Comparison of ENCODE assay signal across 36 cellular contexts in the genomic region with DNA sequence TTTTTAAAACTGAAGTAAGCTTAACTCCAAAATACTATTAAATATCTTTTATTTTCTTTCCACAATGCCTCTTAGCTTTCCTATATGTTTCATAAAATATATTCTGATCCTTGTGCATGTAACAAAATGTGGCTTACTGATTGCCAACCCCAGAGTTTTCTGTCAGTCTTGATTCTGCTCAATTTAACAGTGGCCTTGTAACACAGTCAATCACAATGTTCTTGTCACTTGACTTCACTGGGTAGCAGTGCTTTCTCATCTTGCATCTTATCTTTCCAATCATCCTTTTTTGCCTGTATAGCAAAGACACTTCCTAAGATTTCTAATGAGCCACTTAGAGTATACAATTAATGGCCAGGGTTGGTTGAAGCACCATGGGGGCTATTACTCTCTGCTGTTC. TPM values are rescaled to one million over a fixed set of nuclear protein-coding genes. Genes with fewer than 3 reads are reported as not detected.
"Had no signal": no experiment of that assay in that cellular context is flagged by ENCODE, and none has a peak within 500 bp of the region (broad histone marks: within the 10 kb centered on the region; RNA-seq: fewer than 3 reads in every experiment).

No MANE protein-coding gene starts in this region.

- ATAC-seq: activated CD8-positive, alpha-beta T cell treated with anti-CD3 and anti-CD28 coated beads for 36 hours; activated naive CD8-positive, alpha-beta T cell treated with anti-CD3 and anti-CD28 coated beads, Interleukin-2, amount 50 U/mL, for 24 hours had no signal

- H3K4me1 Mint-ChIP-seq: activated B cell treated with CpG ODN at 0.5 μM for 24 hours; activated CD4-positive, alpha-beta T cell treated with anti-CD3 and anti-CD28 coated beads, Interleukin-2, amount 10 ng/mL, durations not matched to agents 24 days and 14 days; activated naive CD4-positive, alpha-beta T cell treated with anti-CD3 and anti-CD28 coated beads, Interleukin-2, amount 10 ng/mL, durations not matched to agents 7 days and 5 days; activated naive CD4-positive, alpha-beta T cell treated with anti-CD3 and anti-CD28 coated beads, Interleukin-2, amount 50 U/mL, for 24 hours; activated naive CD8-positive, alpha-beta T cell treated with anti-CD3 and anti-CD28 coated beads, Interleukin-2, amount 10 ng/mL, durations not matched to agents 7 days and 5 days; activated naive CD8-positive, alpha-beta T cell treated with anti-CD3 and anti-CD28 coated beads, Interleukin-2, amount 50 U/mL, for 24 hours; brain; central memory CD8-positive, alpha-beta T cell had no signal

- H3K27ac Mint-ChIP-seq: activated B cell treated with CpG ODN at 0.5 μM for 24 hours; activated CD4-positive, alpha-beta memory T cell treated with anti-CD3 and anti-CD28 coated beads for 36 hours; activated CD4-positive, alpha-beta T cell treated with anti-CD3 and anti-CD28 coated beads, Interleukin-2, amount 10 ng/mL, durations not matched to agents 24 days and 14 days; activated CD8-positive, alpha-beta T cell treated with anti-CD3 and anti-CD28 coated beads for 36 hours; activated naive CD4-positive, alpha-beta T cell treated with anti-CD3 and anti-CD28 coated beads, Interleukin-2, amount 10 ng/mL, durations not matched to agents 7 days and 5 days; activated naive CD4-positive, alpha-beta T cell treated with anti-CD3 and anti-CD28 coated beads, Interleukin-2, amount 50 U/mL, for 24 hours; activated naive CD8-positive, alpha-beta T cell; activated naive CD8-positive, alpha-beta T cell treated with anti-CD3 and anti-CD28 coated beads, Interleukin-2, amount 10 ng/mL, durations not matched to agents 7 days and 5 days; activated naive CD8-positive, alpha-beta T cell treated with anti-CD3 and anti-CD28 coated beads, Interleukin-2, amount 50 U/mL, for 24 hours; activated T-cell treated with anti-CD3 and anti-CD28 coated beads, Interleukin-2, amount 50 U/mL, for 24 hours; activated T-helper 2 cell treated with anti-CD3 and anti-CD28 coated beads, Interferon-gamma antibody, Interleukin-2, Interleukin-4, amounts not matched to agents 10 μg/mL and 5 μg/mL and 100 μg/mL, durations not matched to agents 14 hours and 24 hours and 36 hours; brain; T-helper 1 cell treated with Interleukin-12 subunit alpha and Interleukin-12 subunit beta and Interleukin-4 antibody, amounts not matched to agents 30 μg/mL and 1 μg/mL, for 36 hours; T-helper 2 cell treated with Interferon-gamma antibody and Interleukin-4, amounts not matched to agents 5 μg/mL and 100 μg/mL, for 36 hours had no signal

- H3K27ac ChIP-seq: ascending aorta, cardiac muscle cell, VCaP had no signal

- H3K27me3 Mint-ChIP-seq: activated B cell treated with CpG ODN at 0.5 μM for 24 hours; activated CD4-positive, alpha-beta memory T cell treated with anti-CD3 and anti-CD28 coated beads for 36 hours; activated CD4-positive, alpha-beta T cell treated with anti-CD3 and anti-CD28 coated beads, Interleukin-2, amount 10 ng/mL, durations not matched to agents 24 days and 14 days; activated CD8-positive, alpha-beta T cell treated with anti-CD3 and anti-CD28 coated beads for 36 hours; activated naive CD4-positive, alpha-beta T cell treated with anti-CD3 and anti-CD28 coated beads, Interleukin-2, amount 10 ng/mL, durations not matched to agents 7 days and 5 days; activated naive CD4-positive, alpha-beta T cell treated with anti-CD3 and anti-CD28 coated beads, Interleukin-2, amount 50 U/mL, for 24 hours; activated naive CD8-positive, alpha-beta T cell; activated naive CD8-positive, alpha-beta T cell treated with anti-CD3 and anti-CD28 coated beads, Interleukin-2, amount 10 ng/mL, durations not matched to agents 7 days and 5 days; activated naive CD8-positive, alpha-beta T cell treated with anti-CD3 and anti-CD28 coated beads, Interleukin-2, amount 50 U/mL, for 24 hours; activated T-cell treated with anti-CD3 and anti-CD28 coated beads, Interleukin-2, amount 50 U/mL, for 24 hours; brain; central memory CD8-positive, alpha-beta T cell had no signal

- H3K27me3 ChIP-seq: ascending aorta, cardiac muscle cell had no signal

- H3K9me3 ChIP-seq: ascending aorta had no signal

- H3K9me3 Mint-ChIP-seq: activated CD4-positive, alpha-beta T cell treated with anti-CD3 and anti-CD28 coated beads, Interleukin-2, amount 10 ng/mL, durations not matched to agents 24 days and 14 days; activated naive CD4-positive, alpha-beta T cell treated with anti-CD3 and anti-CD28 coated beads, Interleukin-2, amount 50 U/mL, for 24 hours; brain; T-helper 1 cell treated with Interleukin-12 subunit alpha and Interleukin-12 subunit beta and Interleukin-4 antibody, amounts not matched to agents 30 μg/mL and 1 μg/mL, for 36 hours had no signal

- H3K36me3 ChIP-seq: ascending aorta, cardiac muscle cell had no signal

- H3K36me3 Mint-ChIP-seq: activated CD4-positive, alpha-beta memory T cell treated with anti-CD3 and anti-CD28 coated beads for 36 hours; activated naive CD4-positive, alpha-beta T cell treated with anti-CD3 and anti-CD28 coated beads, Interleukin-2, amount 10 ng/mL, durations not matched to agents 7 days and 5 days; activated naive CD4-positive, alpha-beta T cell treated with anti-CD3 and anti-CD28 coated beads, Interleukin-2, amount 50 U/mL, for 24 hours; activated naive CD8-positive, alpha-beta T cell; activated naive CD8-positive, alpha-beta T cell treated with anti-CD3 and anti-CD28 coated beads, Interleukin-2, amount 10 ng/mL, durations not matched to agents 7 days and 5 days; brain had no signal

- H3K4me3 Mint-ChIP-seq: activated B cell treated with CpG ODN at 0.5 μM for 24 hours; activated CD4-positive, alpha-beta memory T cell treated with anti-CD3 and anti-CD28 coated beads for 36 hours; activated CD4-positive, alpha-beta T cell treated with anti-CD3 and anti-CD28 coated beads, Interleukin-2, amount 10 ng/mL, durations not matched to agents 24 days and 14 days; activated CD8-positive, alpha-beta T cell treated with anti-CD3 and anti-CD28 coated beads for 36 hours; activated naive CD4-positive, alpha-beta T cell treated with anti-CD3 and anti-CD28 coated beads, Interleukin-2, amount 10 ng/mL, durations not matched to agents 7 days and 5 days; activated naive CD4-positive, alpha-beta T cell treated with anti-CD3 and anti-CD28 coated beads, Interleukin-2, amount 50 U/mL, for 24 hours; activated naive CD8-positive, alpha-beta T cell; activated naive CD8-positive, alpha-beta T cell treated with anti-CD3 and anti-CD28 coated beads, Interleukin-2, amount 10 ng/mL, durations not matched to agents 7 days and 5 days; activated naive CD8-positive, alpha-beta T cell treated with anti-CD3 and anti-CD28 coated beads, Interleukin-2, amount 50 U/mL, for 24 hours; activated T-cell treated with anti-CD3 and anti-CD28 coated beads, Interleukin-2, amount 50 U/mL, for 24 hours; brain; central memory CD8-positive, alpha-beta T cell; T-helper 1 cell treated with Interleukin-12 subunit alpha and Interleukin-12 subunit beta and Interleukin-4 antibody, amounts not matched to agents 30 μg/mL and 1 μg/mL, for 36 hours; T-helper 2 cell treated with Interferon-gamma antibody and Interleukin-4, amounts not matched to agents 5 μg/mL and 100 μg/mL, for 36 hours had no signal

- H3K4me3 ChIP-seq: ascending aorta, cardiac muscle cell had no signal

- DNase-seq: activated B cell treated with CpG ODN at 0.5 μM for 24 hours; activated CD4-positive, alpha-beta memory T cell treated with anti-CD3 and anti-CD28 coated beads for 36 hours; activated CD4-positive, alpha-beta T cell treated with anti-CD3 and anti-CD28 coated beads for 4 hours; activated CD4-positive, alpha-beta T cell treated with anti-CD3 and anti-CD28 coated beads, Interleukin-2, amount 10 ng/mL, durations not matched to agents 24 days and 14 days; activated CD4-positive, alpha-beta T cell treated with anti-CD3 and anti-CD28 coated beads, Interleukin-2, amount 50 U/mL, for 1 hour; activated CD4-positive, alpha-beta T cell treated with anti-CD3 and anti-CD28 coated beads, Interleukin-2, amount 50 U/mL, for 4 hours; activated CD4-positive, CD25-positive, alpha-beta regulatory T cell treated with anti-CD3 and anti-CD28 coated beads, Interleukin-2, amount 50 U/mL, for 72 hours; activated CD8-positive, alpha-beta memory T cell treated with anti-CD3 and anti-CD28 coated beads, Interleukin-2, amount 50 U/mL, for 48 hours; activated CD8-positive, alpha-beta T cell treated with anti-CD3 and anti-CD28 coated beads for 36 hours; activated effector memory CD4-positive, alpha-beta T cell treated with Interleukin-2 at 50 U/mL for 16 hours; activated gamma-delta T cell; activated naive CD4-positive, alpha-beta T cell treated with anti-CD3 and anti-CD28 coated beads, Interleukin-2, amount 10 ng/mL, durations not matched to agents 7 days and 5 days; activated naive CD4-positive, alpha-beta T cell treated with Interleukin-2 at 50 U/mL for 16 hours; activated naive CD8-positive, alpha-beta T cell treated with anti-CD3 and anti-CD28 coated beads, Interleukin-2, amount 10 ng/mL, durations not matched to agents 7 days and 5 days; activated naive CD8-positive, alpha-beta T cell treated with anti-CD3 and anti-CD28 coated beads, Interleukin-2, amount 50 U/mL, for 24 hours; activated T-cell treated with anti-CD3 and anti-CD28 coated beads, Interleukin-2, amount 50 U/mL, for 24 hours; activated T-cell treated with anti-CD3 and anti-CD28 coated beads, Interleukin-2, amount 50 U/mL, for 48 hours; amygdala; anterior cingulate cortex; caudate nucleus; cerebellar nuclear complex; T-helper 2 cell; T-helper 9 cell had no signal

RNA-seq across cellular contexts. Expression of a gene that starts 19.9 kb away (rescaled TPM):
- total RNA-seq: activated B cell treated with CpG ODN at 0.5 μM for 24 hours; activated CD4-positive, alpha-beta memory T cell treated with anti-CD3 and anti-CD28 coated beads for 36 hours; activated CD4-positive, alpha-beta T cell treated with anti-CD3 and anti-CD28 coated beads, Interleukin-2, amount 10 ng/mL, durations not matched to agents 24 days and 14 days; activated CD8-positive, alpha-beta memory T cell treated with anti-CD3 and anti-CD28 coated beads for 36 hours; activated CD8-positive, alpha-beta T cell treated with anti-CD3 and anti-CD28 coated beads for 36 hours; activated naive CD8-positive, alpha-beta T cell treated with anti-CD3 and anti-CD28 coated beads, Interleukin-2, amount 10 ng/mL, durations not matched to agents 7 days and 5 days; activated T-helper 2 cell treated with anti-CD3 and anti-CD28 coated beads, Interferon-gamma antibody, Interleukin-2, Interleukin-4, amounts not matched to agents 10 μg/mL and 5 μg/mL and 100 μg/mL, durations not matched to agents 14 hours and 24 hours and 36 hours; bronchial epithelial cell; chondrocyte had no signal
